ENCODE assay signal across 1 cellular context in genomic region chr11:98230678-98231077, GRCh38.
TF ChIP-seq lines count a peak whose summit lies in the region.

No MANE protein-coding gene starts in this region.

TF ChIP-seq in HepG2, 621 proteins besides CTCF, POLR2A, EP300 and RAD21 (continued from another document):
- TF ChIP-seq MAFG (CRISPR knock-in tag; IDR thresholded peaks at IDR 0.05) (no peak), CREBL2 (CRISPR knock-in tag; IDR thresholded peaks at IDR 0.05; ENCODE audit: borderline replicate concordance) (no peak), ZNF720 (CRISPR knock-in tag; IDR thresholded peaks at IDR 0.05) (no peak), CREB3 (CRISPR knock-in tag; IDR thresholded peaks at IDR 0.05) (no peak), CREB1 (IDR thresholded peaks at IDR 0.05) (peak; percentile 93), CREB1 (CRISPR knock-in tag; IDR thresholded peaks at IDR 0.05) (no peak), ZNF503 (CRISPR knock-in tag; IDR thresholded peaks at IDR 0.05) (no peak), U2AF1 (optimal IDR thresholded peaks at IDR 0.05; ENCODE audit: low read depth, low read length) (no peak), ZBTB26 (CRISPR knock-in tag; IDR thresholded peaks at IDR 0.05; ENCODE audit: borderline replicate concordance) (no peak)
